17 cellular contexts compared by ENCODE assay signal in genomic region chr17:69477900-69478266, GRCh38.
"Had no signal": no experiment of that assay in that cellular context is flagged by ENCODE, and none has a peak within 500 bp of the region (broad histone marks: within the 10 kb centered on the region; RNA-seq: fewer than 3 reads in every experiment).

No MANE protein-coding gene starts in this region.

- H3K27me3 ChIP-seq: heart left ventricle, suprapubic skin, vagina had no signal

- H3K4me3 ChIP-seq: heart left ventricle, suprapubic skin, vagina had no signal

- H3K9me3 Mint-ChIP-seq: activated B cell treated with CpG ODN at 0.5 μM for 24 hours; activated CD4-positive, alpha-beta memory T cell treated with anti-CD3 and anti-CD28 coated beads for 36 hours; activated naive CD8-positive, alpha-beta T cell treated with anti-CD3 and anti-CD28 coated beads, Interleukin-2, amount 10 ng/mL, durations not matched to agents 7 days and 5 days; brain; natural killer cell treated with Interleukin-12 subunit alpha and Interleukin-12 subunit beta and Interleukin-15 and Interleukin-18, amount 100 ng/mL, for 72 hours; stimulated activated naive CD8-positive, alpha-beta T cell treated with anti-CD3 and anti-CD28 coated beads, Interleukin-15, amount 100 ng/mL, for 72 hours; T-helper 2 cell treated with Interferon-gamma antibody and Interleukin-4, amounts not matched to agents 5 μg/mL and 100 μg/mL, for 36 hours had no signal

- H3K9me3 ChIP-seq: heart left ventricle, suprapubic skin, vagina had no signal

- H3K27ac Mint-ChIP-seq: activated B cell treated with CpG ODN at 0.5 μM for 24 hours; activated CD4-positive, alpha-beta memory T cell treated with anti-CD3 and anti-CD28 coated beads for 36 hours; activated naive CD8-positive, alpha-beta T cell treated with anti-CD3 and anti-CD28 coated beads, Interleukin-2, amount 10 ng/mL, durations not matched to agents 7 days and 5 days; T-helper 2 cell treated with Interferon-gamma antibody and Interleukin-4, amounts not matched to agents 5 μg/mL and 100 μg/mL, for 36 hours had no signal

- H3K36me3 Mint-ChIP-seq: natural killer cell treated with Interleukin-12 subunit alpha and Interleukin-12 subunit beta and Interleukin-15 and Interleukin-18, amount 100 ng/mL, for 72 hours had no signal

- H3K4me3 Mint-ChIP-seq: activated B cell treated with CpG ODN at 0.5 μM for 24 hours; activated CD4-positive, alpha-beta memory T cell treated with anti-CD3 and anti-CD28 coated beads for 36 hours; activated naive CD8-positive, alpha-beta T cell treated with anti-CD3 and anti-CD28 coated beads, Interleukin-2, amount 10 ng/mL, durations not matched to agents 7 days and 5 days; brain; natural killer cell treated with Interleukin-12 subunit alpha and Interleukin-12 subunit beta and Interleukin-15 and Interleukin-18, amount 100 ng/mL, for 72 hours; stimulated activated naive CD8-positive, alpha-beta T cell treated with anti-CD3 and anti-CD28 coated beads, Interleukin-15, amount 100 ng/mL, for 72 hours; T-helper 2 cell treated with Interferon-gamma antibody and Interleukin-4, amounts not matched to agents 5 μg/mL and 100 μg/mL, for 36 hours had no signal

- ATAC-seq: heart left ventricle; stimulated activated naive CD8-positive, alpha-beta T cell treated with anti-CD3 and anti-CD28 coated beads, Interleukin-15, amount 100 ng/mL, for 72 hours had no signal

- H3K36me3 ChIP-seq: heart left ventricle, suprapubic skin, vagina had no signal

- H3K27ac ChIP-seq: heart left ventricle, suprapubic skin, vagina had no signal

- DNase-seq: activated B cell treated with CpG ODN at 0.5 μM for 24 hours; activated CD4-positive, alpha-beta memory T cell treated with anti-CD3 and anti-CD28 coated beads for 36 hours; activated CD4-positive, alpha-beta T cell treated with anti-CD3 and anti-CD28 coated beads for 4 hours; activated naive CD4-positive, alpha-beta T cell; activated naive CD8-positive, alpha-beta T cell treated with anti-CD3 and anti-CD28 coated beads, Interleukin-2, amount 10 ng/mL, durations not matched to agents 7 days and 5 days; amygdala; caudate nucleus; heart left ventricle; kidney glomerular epithelial cell; posterior cingulate gyrus; stimulated activated CD4-positive, alpha-beta T cell treated with anti-CD3 and anti-CD28 coated beads, Interleukin-2, amount 100 ng/mL, for 24 hours; stimulated activated naive CD8-positive, alpha-beta T cell treated with anti-CD3 and anti-CD28 coated beads, Interleukin-15, amount 100 ng/mL, for 72 hours had no signal

- H3K27me3 Mint-ChIP-seq: activated B cell treated with CpG ODN at 0.5 μM for 24 hours; activated CD4-positive, alpha-beta memory T cell treated with anti-CD3 and anti-CD28 coated beads for 36 hours; activated naive CD8-positive, alpha-beta T cell treated with anti-CD3 and anti-CD28 coated beads, Interleukin-2, amount 10 ng/mL, durations not matched to agents 7 days and 5 days; natural killer cell treated with Interleukin-12 subunit alpha and Interleukin-12 subunit beta and Interleukin-15 and Interleukin-18, amount 100 ng/mL, for 72 hours; stimulated activated naive CD8-positive, alpha-beta T cell treated with anti-CD3 and anti-CD28 coated beads, Interleukin-15, amount 100 ng/mL, for 72 hours had no signal
